In genomic region chr9:129036923-129037766, GRCh38 we compare ENCODE assay signal across 8 cellular contexts. TPM values are rescaled to one million over a fixed set of nuclear protein-coding genes. Genes with fewer than 3 reads are reported as not detected.
DNase-seq lines count a peak whose midpoint lies in the region; ATAC-seq and TF ChIP-seq lines count a peak whose summit lies in the region.

No MANE protein-coding gene starts in this region.

- peak overlapping the region; percentile 81 for H3K27ac Mint-ChIP-seq in T-helper 1 cell treated with Interleukin-12 subunit alpha and Interleukin-12 subunit beta and Interleukin-4 antibody, amounts not matched to agents 30 μg/mL and 1 μg/mL, for 36 hours

- peaks cover 4% of the 10 kb centered on the region for H3K36me3 Mint-ChIP-seq in T-helper 1 cell treated with Interleukin-12 subunit alpha and Interleukin-12 subunit beta and Interleukin-4 antibody, amounts not matched to agents 30 μg/mL and 1 μg/mL, for 36 hours (ENCODE audit: low read depth)

- ATAC-seq in HG02970 (IDR thresholded peaks at IDR 0.05; ENCODE audit: low FRiP score, unreplicated experiment) = no peak

- H3K9me3 Mint-ChIP-seq in T-helper 1 cell treated with Interleukin-12 subunit alpha and Interleukin-12 subunit beta and Interleukin-4 antibody, amounts not matched to agents 30 μg/mL and 1 μg/mL, for 36 hours = no peaks in the 10 kb centered on the region

- no peaks in the 10 kb centered on the region for H3K27me3 Mint-ChIP-seq in T-helper 1 cell treated with Interleukin-12 subunit alpha and Interleukin-12 subunit beta and Interleukin-4 antibody, amounts not matched to agents 30 μg/mL and 1 μg/mL, for 36 hours (ENCODE audit: low read depth)

- TF ChIP-seq CTCF in astrocyte of the cerebellum (IDR thresholded peaks at IDR 0.05; ENCODE audit: low read depth, low read length, missing control alignments) = no peak

- peaks cover 25% of the 10 kb centered on the region for H3K4me1 Mint-ChIP-seq in T-helper 1 cell treated with Interleukin-12 subunit alpha and Interleukin-12 subunit beta and Interleukin-4 antibody, amounts not matched to agents 30 μg/mL and 1 μg/mL, for 36 hours (ENCODE audit: low read depth)

- H3K4me3 Mint-ChIP-seq in T-helper 1 cell treated with Interleukin-12 subunit alpha and Interleukin-12 subunit beta and Interleukin-4 antibody, amounts not matched to agents 30 μg/mL and 1 μg/mL, for 36 hours = peak overlapping the region; percentile 96

- H3K27ac ChIP-seq in temporal lobe (ENCODE audit: low read depth, low read length) = peak overlapping the region; percentile 50

- H3K4me3 ChIP-seq in astrocyte of the cerebellum (ENCODE audit: low read depth, low read length) = peak overlapping the region; percentile 98

- DNase-seq in T-helper 1 cell = no peak
- no peak for DNase-seq in astrocyte of the cerebellum (ENCODE audit: low read depth)
- peak; percentile 9 for DNase-seq in kidney tubule cell (ENCODE audit: low spot score)
- no peak for DNase-seq in anterior cingulate cortex (lab: John Stamatoyannopoulos, UW)
- DNase-seq in HuH-7.5 (ENCODE audit: low spot score) = no peak

- in situ Hi-C loops in astrocyte of the cerebellum (cut with HindIII; ENCODE audit: low sequenced_read_pairs) = loop anchor here (10.0 kb wide), 1 partner anchor 48 kb away; the partner anchor contains the start of gene DOLPP1

RNA-seq across cellular contexts. Expression of gene MIGA2, which starts 0.7 kb away (rescaled TPM):
- total RNA-seq in temporal lobe = 17.0 TPM

RNA-seq across cellular contexts. Expression of gene SH3GLB2, which starts 9.0 kb away (rescaled TPM):
- total RNA-seq in temporal lobe = 41.8 TPM

RNA-seq across cellular contexts. Expression of gene DOLPP1, which starts 43.8 kb away (rescaled TPM):
- 9.8 TPM for total RNA-seq in temporal lobe
